Comparison of ENCODE assay signal across 19 cellular contexts in genomic region chr20:31975874-31976273, GRCh38. TPM values are rescaled to one million over a fixed set of nuclear protein-coding genes. Genes with fewer than 3 reads are reported as not detected.
"Had no signal": no experiment of that assay in that cellular context is flagged by ENCODE, and none has a peak within 500 bp of the region (broad histone marks: within the 10 kb centered on the region; RNA-seq: fewer than 3 reads in every experiment).

No MANE protein-coding gene starts in this region.

- H3K27ac ChIP-seq: KMS-11, RWPE1 had no signal

- ATAC-seq: T-cell had no signal

- H3K4me1 Mint-ChIP-seq: T-cell had no signal

- H3K27ac Mint-ChIP-seq: T-cell had no signal

- H3K36me3 Mint-ChIP-seq: T-cell had no signal

- DNase-seq: IMR-90, Kasumi-1, MM.1S, NCI-H1092 treated with DMSO at 0.1 percent for 48 hours, NCI-H1436, NCI-H1694, NCI-H187 treated with DMSO at 0.1 percent for 48 hours, NCI-H2029 treated with DMSO at 0.1 percent for 48 hours, NCI-H345, NCI-H446 treated with DMSO at 0.1 percent for 48 hours, NCI-H510A treated with DMSO at 0.1 percent for 48 hours, SHP77, SK-N-SH, SW 1271, T-cell had no signal

- H3K9me3 ChIP-seq: SK-N-SH had no signal

- H3K4me2 ChIP-seq: KMS-11, SK-N-SH had no signal

- H3K9ac ChIP-seq: KMS-11, SK-N-SH had no signal

- H3K9me3 Mint-ChIP-seq: T-cell had no signal

- H3K4me3 Mint-ChIP-seq: T-cell had no signal

RNA-seq across cellular contexts. Expression of gene XKR7, which starts 7.9 kb away (rescaled TPM):
- total RNA-seq: HT-29, IMR-90, T-cell had no signal
- polyA plus RNA-seq: IMR-90 had no signal

RNA-seq across cellular contexts. Expression of gene CCM2L, which starts 34.4 kb away (rescaled TPM):
- total RNA-seq: IMR-90, M059J, T-cell had no signal
- polyA plus RNA-seq: IMR-90, SK-N-SH had no signal
